Comparison of ENCODE assay signal across 8 cellular contexts in the genomic region with DNA sequence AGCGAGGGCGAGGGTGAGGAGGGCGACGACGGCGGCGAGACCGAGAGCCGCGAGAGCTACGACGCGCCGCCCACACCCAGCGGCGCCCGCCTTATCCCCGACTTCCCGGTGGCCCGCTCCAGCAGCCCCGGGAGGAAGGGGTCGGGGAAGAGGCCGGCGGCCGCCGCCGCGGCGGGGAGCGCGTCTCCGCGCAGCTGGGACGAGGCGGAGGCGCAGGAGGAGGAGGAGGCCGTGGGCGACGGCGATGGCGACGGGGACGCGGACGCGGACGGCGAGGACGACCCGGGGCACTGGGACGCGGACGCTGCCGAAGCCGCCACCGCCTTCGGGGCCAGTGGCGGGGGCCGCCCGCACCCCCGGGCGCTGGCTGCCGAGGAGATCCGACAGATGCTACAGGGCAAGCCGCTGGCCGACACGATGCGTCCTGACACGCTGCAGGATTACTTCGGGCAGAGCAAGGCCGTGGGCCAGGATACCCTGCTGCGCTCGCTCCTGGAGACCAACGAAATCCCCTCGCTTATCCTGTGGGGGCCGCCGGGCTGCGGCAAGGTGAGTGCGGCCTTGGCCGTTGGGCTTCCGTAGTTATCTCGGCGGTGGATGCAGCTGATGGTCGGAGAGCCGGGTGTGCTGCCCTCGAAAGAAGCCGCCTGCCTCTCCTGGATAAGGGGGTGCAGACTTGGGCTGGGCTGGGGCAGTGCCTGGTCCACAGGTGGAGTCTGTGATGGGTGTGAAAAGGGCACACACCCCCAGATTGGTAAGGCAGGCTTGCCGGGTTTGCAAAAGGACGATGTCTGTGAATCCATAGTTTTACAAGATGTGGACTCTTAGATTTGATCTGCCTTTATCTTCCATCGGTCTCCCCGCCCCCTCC. TPM values are rescaled to one million over a fixed set of nuclear protein-coding genes. Genes with fewer than 3 reads are reported as not detected.
A peak's percentile ranks its signal among the peaks of the same experiment; 100 is the strongest.
DNase-seq lines count a peak whose midpoint lies in the region; ATAC-seq and TF ChIP-seq lines count a peak whose summit lies in the region.

No MANE protein-coding gene starts in this region.

- no TSS peak for BruUV-seq in mammary epithelial cell (replicated peaks; lab: Mats Ljungman, UMichigan)

- H3K4me1 Mint-ChIP-seq in CD14-positive monocyte: peaks cover 58% of the 10 kb centered on the region

- H3K27ac ChIP-seq in SU-DHL-6 (ENCODE audit: low read depth, low read length) (peak overlapping the region; percentile 81), mammary epithelial cell (ENCODE audit: insufficient read depth, low read depth, low read length) (peak overlapping the region; percentile 77)

- H3K36me3 Mint-ChIP-seq in CD14-positive monocyte: peaks cover 11 to 17% of the 10 kb centered on the region in 2 donors

- CTCF ChIA-PET in mammary epithelial cell (lab: Charles Lee; ENCODE audit: low non-redundant PET): no interaction called here

- H3K36me3 ChIP-seq in SU-DHL-6 (ENCODE audit: low read length) (peaks cover 26% of the 10 kb centered on the region), mammary epithelial cell (ENCODE audit: insufficient read depth, low read length) (peaks cover 12% of the 10 kb centered on the region)

- peak overlapping the region; percentile 88 for H3K4me2 ChIP-seq in SU-DHL-6 (ENCODE audit: low read depth, low read length, poor library complexity, severe bottlenecking)
- peak overlapping the region; percentile 87 for H3K4me2 ChIP-seq in mammary epithelial cell (ENCODE audit: insufficient read depth, low read depth, low read length)

- peaks cover 0 to 7% (median 0%) of the 10 kb centered on the region in 7 donors for H3K9me3 Mint-ChIP-seq in CD14-positive monocyte

- dilution Hi-C loops in mammary epithelial cell (cut with HindIII; ENCODE audit: low sequenced_read_pairs): no loop called here

- H3K4me1 ChIP-seq in mammary epithelial cell (ENCODE audit: insufficient read depth, low read length): peaks cover 30% of the 10 kb centered on the region

- DNase-seq in CD14-positive monocyte (ENCODE audit: low spot score) (no peak), GM19238 (ENCODE audit: insufficient read length, low spot score) (peak; percentile 60), mammary epithelial cell (peak; percentile 52), kidney tubule cell (ENCODE audit: low spot score) (peak; percentile 55), OCI-M2 (lab: John Stamatoyannopoulos, UW; ENCODE audit: unreplicated experiment) (no peak)
- peak; percentile 29 to 43 for DNase-seq in stimulated activated CD4-positive, alpha-beta T cell treated with anti-CD3 and anti-CD28 coated beads, Interleukin-4, amount 100 ng/mL, for 4 hours

- peaks cover 0 to 2% (median 0%) of the 10 kb centered on the region in 3 donors for H3K27me3 Mint-ChIP-seq in CD14-positive monocyte (ENCODE audit: low read depth in 3 of 3)

- peak overlapping the region; percentile 39 for H2AFZ ChIP-seq in SU-DHL-6 (ENCODE audit: low read depth, low read length, severe bottlenecking)
- H2AFZ ChIP-seq in mammary epithelial cell (ENCODE audit: low read depth, low read length): peak overlapping the region; percentile 85

- WGBS in mammary epithelial cell (ENCODE audit: low coverage, missing lambda C conversion rate): 1% methylated on average over 14 of the region's 91 CpGs

- H3K79me2 ChIP-seq in SU-DHL-6 (ENCODE audit: insufficient read depth, low read length): peaks cover 55% of the 10 kb centered on the region
- H3K79me2 ChIP-seq in mammary epithelial cell (ENCODE audit: insufficient read depth, low read length): peaks cover 60% of the 10 kb centered on the region

- H3K4me3 Mint-ChIP-seq in CD14-positive monocyte: peak overlapping the region; percentile 91 to 93

- H3K9me3 ChIP-seq in SU-DHL-6 (ENCODE audit: insufficient read depth, low read length): no peaks in the 10 kb centered on the region
- no peaks in the 10 kb centered on the region for H3K9me3 ChIP-seq in mammary epithelial cell (replicated peaks; ENCODE audit: insufficient read depth, low read length)

- in situ Hi-C loops in mammary epithelial cell (cut with MboI; ENCODE audit: low sequenced_read_pairs in 2 of 2): no loop called here

- peaks cover 5% of the 10 kb centered on the region; the same call in 1 of the 2 replicates for H3F3A ChIP-seq in SU-DHL-6 (ENCODE audit: insufficient read depth)

- intact Hi-C loops in CD14-positive monocyte (cut with micrococcal nuclease): loop anchor here (5.0 to 10.0 kb wide), 4 partner anchors 289 to 1171 kb away; partner anchors contain the start of genes GMDS (in 1 of the 2) and RIPK1 (in 1 of the 2)
- intact Hi-C loops in mammary epithelial cell (cut with micrococcal nuclease): loop anchor here (1.0 to 10.0 kb wide), 4 partner anchors 45 to 521 kb away; partner anchors contain the start of genes GMDS and SERPINB1

- H3K27me3 ChIP-seq in SU-DHL-6 (ENCODE audit: low read length) (no peaks in the 10 kb centered on the region), mammary epithelial cell (ENCODE audit: insufficient read depth, low read length) (no peaks in the 10 kb centered on the region)

- peak overlapping the region; percentile 72 for H3K9ac ChIP-seq in SU-DHL-6 (ENCODE audit: low read length)
- peak overlapping the region; percentile 89 for H3K9ac ChIP-seq in mammary epithelial cell (ENCODE audit: insufficient read depth, low read length)

- no peak for TF ChIP-seq CTCF in CD14-positive monocyte (IDR thresholded peaks at IDR 0.05)
- TF ChIP-seq CTCF in SU-DHL-6 (IDR thresholded peaks at IDR 0.05; ENCODE audit: insufficient read depth, low read length, poor library complexity, severe bottlenecking): no peak
- TF ChIP-seq CTCF in mammary epithelial cell (conservative IDR thresholded peaks at IDR 0.05 in 1 of 2, IDR thresholded peaks at IDR 0.05 in 1 of 2; ENCODE audit: extremely low read depth in 1 of 2, insufficient read depth in 1 of 2, low read depth in 1 of 2, low read length in 2 of 2): no peak

- ATAC-seq in HG03280 (IDR thresholded peaks at IDR 0.05; ENCODE audit: unreplicated experiment): peak; percentile 32

- peak overlapping the region; percentile 15 to 88 (median 76) for H3K27ac Mint-ChIP-seq in CD14-positive monocyte

- H3K4me3 ChIP-seq in SU-DHL-6 (ENCODE audit: insufficient read depth, low read length, poor library complexity, severe bottlenecking) (peak overlapping the region; percentile 69), mammary epithelial cell (replicated peaks in 1 of 3; ENCODE audit: insufficient read depth in 1 of 3, low read depth in 2 of 3, low read length in 3 of 3) (peak overlapping the region; percentile 48 to 88 (median 82))

- H3K9me2 ChIP-seq in SU-DHL-6 (replicated peaks; ENCODE audit: insufficient read depth, low read length): no peaks in the 10 kb centered on the region

- H4K20me1 ChIP-seq in SU-DHL-6 (ENCODE audit: low read depth, low read length): peaks cover 36% of the 10 kb centered on the region
- H4K20me1 ChIP-seq in mammary epithelial cell (ENCODE audit: insufficient read depth, low read length): no peaks in the 10 kb centered on the region

RNA-seq across cellular contexts. Expression of gene WRNIP1, which starts 0.9 kb away (rescaled TPM):
- polyA plus RNA-seq in CD14-positive monocyte (10 to 100 TPM; 17.5 to 17.8 TPM), mammary epithelial cell (58.5 TPM)
- total RNA-seq in mammary epithelial cell: 10 to 100 TPM; 43.3 to 46.0 TPM
- 44.7 TPM for polyA minus RNA-seq in mammary epithelial cell

RNA-seq across cellular contexts. Expression of gene MYLK4, which starts 15.4 kb away (rescaled TPM):
- polyA plus RNA-seq in CD14-positive monocyte: under 1 TPM; 0.04 to 0.08 TPM
- total RNA-seq in mammary epithelial cell: under 1 TPM; 0.31 to 0.33 TPM
- polyA plus RNA-seq in mammary epithelial cell: 0.12 TPM
- polyA minus RNA-seq in mammary epithelial cell: not detected

Comparison
In these comparisons a context has a peak if more than half of its experiments do, and no peak if none do; other contexts are left out.
1. DNase-seq: peak in GM19238 (single experiment), mammary epithelial cell (single experiment), kidney tubule cell (single experiment) and stimulated activated CD4-positive, alpha-beta T cell treated with anti-CD3 and anti-CD28 coated beads, Interleukin-4, amount 100 ng/mL, for 4 hours (2 of 2); none in CD14-positive monocyte (single experiment) and OCI-M2 (single experiment).